In the genomic region with DNA sequence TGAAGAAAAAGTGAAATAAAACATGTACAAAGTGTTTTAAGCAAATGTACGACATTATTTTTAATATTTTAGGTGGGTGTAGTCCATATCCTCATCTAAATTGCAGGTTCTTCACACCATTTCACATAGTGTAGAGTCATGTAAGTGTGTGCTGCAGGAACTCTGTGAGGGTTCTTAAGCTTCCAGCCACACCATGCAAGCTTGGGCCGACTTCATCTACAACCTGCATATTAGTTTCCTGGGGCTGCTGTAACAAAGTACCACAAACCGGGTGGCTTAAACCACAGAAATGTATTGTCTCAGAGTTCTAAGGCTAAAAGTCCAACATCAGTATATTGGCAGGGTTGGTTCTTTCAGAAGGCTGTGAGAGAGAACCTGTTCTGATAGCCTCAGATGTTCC, we compare ENCODE assay signal across 17 cellular contexts.
"Had no signal": no experiment of that assay in that cellular context is flagged by ENCODE, and none has a peak within 500 bp of the region (broad histone marks: within the 10 kb centered on the region; RNA-seq: fewer than 3 reads in every experiment).

No MANE protein-coding gene starts in this region.

- H3K27ac ChIP-seq: esophagus squamous epithelium, left lung, psoas muscle, SJSA1, suprapubic skin, upper lobe of left lung, VCaP had no signal

- H3K27ac Mint-ChIP-seq: nephron had no signal

- ATAC-seq: left lung, mucosa of descending colon, psoas muscle, sciatic nerve had no signal

- H3K9me3 ChIP-seq: esophagus squamous epithelium, left lung, mucosa of descending colon, psoas muscle, SJSA1, spleen, suprapubic skin, upper lobe of left lung had no signal

- H3K9me3 Mint-ChIP-seq: nephron had no signal

- H3K4me3 ChIP-seq: esophagus squamous epithelium, left lung, mucosa of descending colon, psoas muscle, SJSA1, spleen, suprapubic skin, upper lobe of left lung had no signal

- DNase-seq: esophagus squamous epithelium; foreskin melanocyte; head of caudate nucleus; islet precursor cell; left lung; mucosa of descending colon; psoas muscle; spleen; stimulated activated CD4-positive, alpha-beta T cell treated with anti-CD3 and anti-CD28 coated beads, Interleukin-1b, Interleukin-23, amount 100 ng/mL, for 48 hours; stimulated activated naive CD4-positive, alpha-beta T cell; T1000; upper lobe of left lung had no signal

- H3K36me3 ChIP-seq: esophagus squamous epithelium, left lung, SJSA1, spleen, suprapubic skin, upper lobe of left lung had no signal

- H3K4me3 Mint-ChIP-seq: nephron had no signal

- H3K27me3 ChIP-seq: esophagus squamous epithelium, left lung, SJSA1, spleen, suprapubic skin, upper lobe of left lung had no signal
